ENCODE assay signal across 1 cellular context in genomic region chr6:14804001-14804401, GRCh38.
TF ChIP-seq lines count a peak whose summit lies in the region.

No MANE protein-coding gene starts in this region.

TF ChIP-seq in H1, 55 proteins besides CTCF, POLR2A, EP300 and RAD21 (continued from another document):
- TF ChIP-seq ATF2 (IDR thresholded peaks at IDR 0.05; ENCODE audit: low read length) (no peak), BCL11A (IDR thresholded peaks at IDR 0.05; ENCODE audit: low read depth in 2 of 2, low read length in 2 of 2) (no peak), USF2 (IDR thresholded peaks at IDR 0.05; ENCODE audit: low read length) (no peak)
